ENCODE assay signal across 9 cellular contexts in genomic region chr10:89163265-89163995, GRCh38. TPM values are rescaled to one million over a fixed set of nuclear protein-coding genes. Genes with fewer than 3 reads are reported as not detected.
DNase-seq lines count a peak whose midpoint lies in the region; ATAC-seq lines count a peak whose summit lies in the region.
"Had no signal": no experiment of that assay in that cellular context is flagged by ENCODE, and none has a peak within 500 bp of the region (broad histone marks: within the 10 kb centered on the region; RNA-seq: fewer than 3 reads in every experiment).

No MANE protein-coding gene starts in this region.

- H3K4me1 ChIP-seq in skeletal muscle satellite cell (ENCODE audit: control insufficient read depth, insufficient read depth, low read length) = peaks cover 6% of the 10 kb centered on the region

- H3K27ac Mint-ChIP-seq in effector memory CD8-positive, alpha-beta T cell = peak overlapping the region; percentile 84 to 90

- peaks cover 26% of the 10 kb centered on the region for H3K27me3 ChIP-seq in skeletal muscle satellite cell (ENCODE audit: control insufficient read depth, insufficient read depth, low read length)

- peaks cover 11 to 17% of the 10 kb centered on the region in 2 donors for H3K27me3 Mint-ChIP-seq in effector memory CD8-positive, alpha-beta T cell

- H3K4me3 ChIP-seq in skeletal muscle satellite cell (ENCODE audit: low read length) = no peak overlapping the region
- H3K4me3 ChIP-seq: thoracic aorta had no signal

- no peaks in the 10 kb centered on the region for H3K9me3 Mint-ChIP-seq in effector memory CD8-positive, alpha-beta T cell

- H3K36me3 ChIP-seq in skeletal muscle satellite cell (ENCODE audit: insufficient read depth, low read length) = no peaks in the 10 kb centered on the region
- H3K36me3 ChIP-seq: thoracic aorta had no signal

- no peak overlapping the region for H3K9ac ChIP-seq in skeletal muscle satellite cell (ENCODE audit: low read depth, low read length)

- H3K4me3 Mint-ChIP-seq in effector memory CD8-positive, alpha-beta T cell = peak overlapping the region; percentile 63 to 74

- H3K9me3 ChIP-seq in skeletal muscle satellite cell (replicated peaks; ENCODE audit: low read length) = no peaks in the 10 kb centered on the region
- H3K9me3 ChIP-seq: thoracic aorta had no signal

- peaks cover 9 to 17% of the 10 kb centered on the region in 2 donors for H3K4me1 Mint-ChIP-seq in effector memory CD8-positive, alpha-beta T cell (ENCODE audit: low read depth in 2 of 2)

- peak overlapping the region; percentile 8 for H3K4me2 ChIP-seq in skeletal muscle satellite cell (ENCODE audit: low read length)

- peak; percentile 46 to 52 for DNase-seq in activated CD4-positive, alpha-beta T cell treated with anti-CD3 and anti-CD28 coated beads for 4 hours
- DNase-seq in effector memory CD8-positive, alpha-beta T cell = peak; percentile 6 to 38 (median 9)
- DNase-seq in ecto neural progenitor cell (ENCODE audit: low spot score) (no peak), DMS53 treated with DMSO at 0.1 percent for 48 hours (lab: John Stamatoyannopoulos, UW; ENCODE audit: unreplicated experiment) (no peak)

- H3K36me3 Mint-ChIP-seq in effector memory CD8-positive, alpha-beta T cell (ENCODE audit: insufficient read depth) = no peaks in the 10 kb centered on the region

- peak; percentile 98 for ATAC-seq in GM19324 (IDR thresholded peaks at IDR 0.05; ENCODE audit: low FRiP score, unreplicated experiment)
- ATAC-seq in HG03159 (IDR thresholded peaks at IDR 0.05; ENCODE audit: unreplicated experiment) = peak; percentile 98
- ATAC-seq in effector memory CD8-positive, alpha-beta T cell (replicated peaks) = peak; percentile 94

RNA-seq across cellular contexts. Expression of gene CH25H, which starts 43.7 kb away (rescaled TPM):
- 0.44 and 1.0 TPM in 2 replicates for total RNA-seq in skeletal muscle satellite cell (2012; rRNA removed)
- total RNA-seq: activated CD8-positive, alpha-beta memory T cell treated with anti-CD3 and anti-CD28 coated beads for 36 hours had no signal

Comparison
In these comparisons a context has a peak if more than half of its experiments do, and no peak if none do; other contexts are left out.
1. DNase-seq: peak in activated CD4-positive, alpha-beta T cell treated with anti-CD3 and anti-CD28 coated beads for 4 hours (2 of 2) and effector memory CD8-positive, alpha-beta T cell (3 of 3); none in ecto neural progenitor cell (single experiment) and DMS53 treated with DMSO at 0.1 percent for 48 hours (single experiment).
2. Peak in every context shown above with its lines, with median percentiles within 50 percentile points of each other: ATAC-seq.